ENCODE assay signal across 8 cellular contexts in genomic region chr12:53219116-53219955, GRCh38. TPM values are rescaled to one million over a fixed set of nuclear protein-coding genes. Genes with fewer than 3 reads are reported as not detected.
DNase-seq lines count a peak whose midpoint lies in the region; ATAC-seq, FAIRE-seq and TF ChIP-seq lines count a peak whose summit lies in the region.

No MANE protein-coding gene starts in this region.

- peak overlapping the region; percentile 40 for H3K9ac ChIP-seq in endothelial cell of umbilical vein (replicated peaks; ENCODE audit: extremely low read depth, insufficient read depth, low read length)

- H3K4me3 Mint-ChIP-seq in activated CD8-positive, alpha-beta T cell treated with anti-CD3 and anti-CD28 coated beads for 36 hours = peak overlapping the region; percentile 92
- H3K4me3 Mint-ChIP-seq in neural crest cell = peak overlapping the region; percentile 87

- 0 to 6% methylated on average over 1 to 32 of the region's 32 CpGs for WGBS in transverse colon (ENCODE audit: low coverage in 1 of 2), 2 donors

- H3K27ac Mint-ChIP-seq in activated CD8-positive, alpha-beta T cell treated with anti-CD3 and anti-CD28 coated beads for 36 hours = peak overlapping the region; percentile 95
- no peak overlapping the region for H3K27ac Mint-ChIP-seq in neural crest cell (ENCODE audit: unreplicated experiment)

- TF ChIP-seq EP300 in transverse colon (IDR thresholded peaks at IDR 0.05; ENCODE audit: low read depth) = no peak

- H3K27ac ChIP-seq in endothelial cell of umbilical vein (ENCODE audit: insufficient read depth, low read depth, low read length) (no peak overlapping the region), transverse colon (peak overlapping the region; percentile 98 to 100 (median 99))

- peaks cover 8% of the 10 kb centered on the region for H3K36me3 Mint-ChIP-seq in activated CD8-positive, alpha-beta T cell treated with anti-CD3 and anti-CD28 coated beads for 36 hours (ENCODE audit: low read depth)
- no peaks in the 10 kb centered on the region for H3K36me3 Mint-ChIP-seq in neural crest cell (ENCODE audit: low read depth)

- no peaks in the 10 kb centered on the region for H3K9me3 Mint-ChIP-seq in activated CD8-positive, alpha-beta T cell treated with anti-CD3 and anti-CD28 coated beads for 36 hours
- H3K9me3 Mint-ChIP-seq in neural crest cell = no peaks in the 10 kb centered on the region

- in situ Hi-C loops in G401 (cut with HindIII; ENCODE audit: low sequenced_read_pairs) = loop anchor here (10.0 kb wide), 1 partner anchor 65 kb away; no protein-coding TSS in a partner anchor
- in situ Hi-C loops in transverse colon (cut with MboI; ENCODE audit: low pct_ligation_motif_present in 1 of 4, low pct_unique_long_range_greater_than_20kb in 1 of 4, low sequenced_read_pairs in 3 of 4) = loop anchor here in 2 of 4 donors (10.0 kb wide), 1 partner anchor 65 kb away; no protein-coding TSS in a partner anchor

- DNase-seq in G401 (ENCODE audit: low spot score) = peak; percentile 69
- peak; percentile 83 for DNase-seq in activated CD8-positive, alpha-beta T cell treated with anti-CD3 and anti-CD28 coated beads for 36 hours
- DNase-seq in endothelial cell of umbilical vein (ENCODE audit: low read depth, low spot score) = peak; percentile 58
- DNase-seq in neural crest cell (ENCODE audit: low read depth, low spot score) = no peak
- DNase-seq in transverse colon = no peak
- no peak for DNase-seq in NK-92 (lab: John Stamatoyannopoulos, UW; ENCODE audit: unreplicated experiment)
- no peak for DNase-seq in hippocampal formation (lab: John Stamatoyannopoulos, UW)

- dilution Hi-C loops in endothelial cell of umbilical vein (cut with MboI; ENCODE audit: extremely low pct_ligation_motif_present, low sequenced_read_pairs) = no loop called here

- H4K20me1 ChIP-seq in endothelial cell of umbilical vein (replicated peaks; ENCODE audit: control insufficient read depth, extremely low read depth, insufficient read depth, low read length) = no peaks in the 10 kb centered on the region

- H3K79me2 ChIP-seq in endothelial cell of umbilical vein (ENCODE audit: control insufficient read depth, insufficient read depth, low read length) = no peaks in the 10 kb centered on the region

- POLR2A ChIA-PET in activated CD8-positive, alpha-beta T cell treated with anti-CD3 and anti-CD28 coated beads for 36 hours (lab: Charles Lee) = interaction anchor here (0.6 to 7.7 kb wide), 20 partner anchors 8 to 140 kb away, joined by 3 to 78 read pairs (median 5); partner anchors contain the start of genes CSAD, ESPL1, ITGB7 and MYG1
- POLR2A ChIA-PET in endothelial cell of umbilical vein (lab: Charles Lee) = interaction anchor here (0.6 kb wide), 1 partner anchor 25 kb away, joined by 4 read pairs; no protein-coding TSS in a partner anchor

- H3K36me3 ChIP-seq in endothelial cell of umbilical vein (ENCODE audit: control insufficient read depth in 2 of 2, extremely low read depth in 1 of 2, insufficient read depth in 2 of 2, low read length in 2 of 2) (no peaks in the 10 kb centered on the region), transverse colon (no peaks in the 10 kb centered on the region)

- H3K9me1 ChIP-seq in endothelial cell of umbilical vein (replicated peaks; ENCODE audit: control insufficient read depth, extremely low read depth, insufficient read depth, low read length) = no peaks in the 10 kb centered on the region

- peaks cover 70% of the 10 kb centered on the region for H3K4me1 Mint-ChIP-seq in activated CD8-positive, alpha-beta T cell treated with anti-CD3 and anti-CD28 coated beads for 36 hours (ENCODE audit: low read depth)
- H3K4me1 Mint-ChIP-seq in neural crest cell = peaks cover 76% of the 10 kb centered on the region

- TF ChIP-seq POLR2A in endothelial cell of umbilical vein (IDR thresholded peaks at IDR 0.05; ENCODE audit: low read depth, low read length) (no peak), transverse colon (IDR thresholded peaks at IDR 0.05) (no peak)

- no TSS peak for BruUV-seq in endothelial cell of umbilical vein (replicated peaks; lab: Mats Ljungman, UMichigan)

- no peak for TF ChIP-seq CTCF in activated CD8-positive, alpha-beta T cell treated with anti-CD3 and anti-CD28 coated beads for 36 hours (IDR thresholded peaks at IDR 0.05)
- TF ChIP-seq CTCF in endothelial cell of umbilical vein (IDR thresholded peaks at IDR 0.05; ENCODE audit: extremely low read depth in 1 of 2, insufficient read depth in 1 of 2, low read depth in 1 of 2, low read length in 2 of 2) = no peak
- TF ChIP-seq CTCF in neural crest cell (conservative IDR thresholded peaks at IDR 0.05) = no peak
- no peak for TF ChIP-seq CTCF in transverse colon (IDR thresholded peaks at IDR 0.05)

- H3K4me1 ChIP-seq in endothelial cell of umbilical vein (ENCODE audit: control insufficient read depth, extremely low read depth, insufficient read depth, low read length) (peaks cover 63% of the 10 kb centered on the region), transverse colon (peaks cover 48 to 65% (median 59%) of the 10 kb centered on the region in 4 donors)

- peak overlapping the region; percentile 75 for H3K4me2 ChIP-seq in endothelial cell of umbilical vein (ENCODE audit: insufficient read depth, low read length)

- H2AFZ ChIP-seq in endothelial cell of umbilical vein (ENCODE audit: low read depth, low read length) = peak overlapping the region; percentile 93

- no peaks in the 10 kb centered on the region for H3K27me3 Mint-ChIP-seq in activated CD8-positive, alpha-beta T cell treated with anti-CD3 and anti-CD28 coated beads for 36 hours
- H3K27me3 Mint-ChIP-seq in neural crest cell (ENCODE audit: low read depth) = peaks cover 68% of the 10 kb centered on the region

- intact Hi-C loops in activated CD8-positive, alpha-beta T cell treated with anti-CD3 and anti-CD28 coated beads for 36 hours (cut with micrococcal nuclease) = no loop called here
- intact Hi-C loops in endothelial cell of umbilical vein (cut with micrococcal nuclease) = no loop called here
- intact Hi-C loops in transverse colon (cut with DNase I; ENCODE audit: low total_unique reads) = loop anchor here (2.0 to 5.0 kb wide), 2 partner anchors 31 to 68 kb away; no protein-coding TSS in a partner anchor

- CTCF ChIA-PET in activated CD8-positive, alpha-beta T cell treated with anti-CD3 and anti-CD28 coated beads for 36 hours (lab: Charles Lee) = interaction anchor here (0.6 to 5.3 kb wide), 17 partner anchors 8 to 125 kb away, joined by 3 to 47 read pairs (median 5); partner anchors contain the start of genes AAAS, CSAD, ESPL1 and MYG1
- CTCF ChIA-PET in endothelial cell of umbilical vein (lab: Charles Lee) = interaction anchor here (0.8 to 4.2 kb wide), 19 partner anchors 17 to 202 kb away, joined by 3 to 29 read pairs (median 4); partner anchors contain the start of genes AAAS, ESPL1, MYG1 and PFDN5

- FAIRE-seq in endothelial cell of umbilical vein (lab: Jason Lieb, UNC) = peak; percentile 38

- no peaks in the 10 kb centered on the region for H3K9me3 ChIP-seq in endothelial cell of umbilical vein (replicated peaks; ENCODE audit: control insufficient read depth, insufficient read depth, low read length)
- no peaks in the 10 kb centered on the region for H3K9me3 ChIP-seq in transverse colon

- H3K27me3 ChIP-seq in endothelial cell of umbilical vein (ENCODE audit: control insufficient read depth in 2 of 2, insufficient read depth in 2 of 2, low read length in 2 of 2) (no peaks in the 10 kb centered on the region), transverse colon (no peaks in the 10 kb centered on the region)

- H3K4me3 ChIP-seq in endothelial cell of umbilical vein (replicated peaks in 1 of 3; ENCODE audit: insufficient read depth in 1 of 3, low read depth in 1 of 3, low read length in 3 of 3) (peak overlapping the region; percentile 45 to 66 (median 63)), transverse colon (peak overlapping the region; percentile 55 to 74 (median 62))

- peak; percentile 16 for ATAC-seq in HG03442 (IDR thresholded peaks at IDR 0.05; ENCODE audit: unreplicated experiment)
- ATAC-seq in activated CD8-positive, alpha-beta T cell treated with anti-CD3 and anti-CD28 coated beads for 36 hours = peak; percentile 17

RNA-seq across cellular contexts. Expression of gene ITGB7, which starts 12.3 kb away (rescaled TPM):
- total RNA-seq in G401 (2014; rRNA removed; shearing (Covaris generic)) = 0.41 and 0.49 TPM in 2 replicates
- 100 to 1,000 TPM; 121 to 137 TPM for total RNA-seq in activated CD8-positive, alpha-beta T cell treated with anti-CD3 and anti-CD28 coated beads for 36 hours
- total RNA-seq in endothelial cell of umbilical vein (not detected in 2 replicates), neural crest cell (not detected in 2 replicates), transverse colon (1 to 10 TPM in 3 of 4 donors, under 1 TPM in 1; 0.60 to 8.3 (median 2.9) TPM)
- polyA plus RNA-seq in endothelial cell of umbilical vein = 0.17 and 0.18 TPM in 2 replicates
- 0.04 and 0.14 TPM in 2 replicates for polyA plus RNA-seq in endothelial cell of umbilical vein (2011; cell fraction: cytosol; rRNA removed)
- 0.43 and 0.47 TPM in 2 replicates for polyA plus RNA-seq in endothelial cell of umbilical vein (2011; cell fraction: nucleus; rRNA removed)
- not detected in 2 replicates for polyA plus RNA-seq in endothelial cell of umbilical vein (2012)
- polyA minus RNA-seq in endothelial cell of umbilical vein = 0.17 TPM in 1 of 2 replicates, not detected in the other
- polyA minus RNA-seq in endothelial cell of umbilical vein (2011; cell fraction: cytosol; rRNA and poly(A)+ RNA removed) = not detected
- polyA minus RNA-seq in endothelial cell of umbilical vein (2011; cell fraction: nucleus; rRNA and poly(A)+ RNA removed) = 0.53 TPM in 1 of 2 replicates, not detected in the other

RNA-seq across cellular contexts. Expression of gene RARG, which starts 12.7 kb away (rescaled TPM):
- total RNA-seq in G401 (2014; rRNA removed; shearing (Covaris generic)) = 48.6 and 58.9 TPM in 2 replicates
- total RNA-seq in activated CD8-positive, alpha-beta T cell treated with anti-CD3 and anti-CD28 coated beads for 36 hours = 10 to 100 TPM; 19.7 to 20.3 TPM
- 16.1 and 19.5 TPM in 2 replicates for total RNA-seq in endothelial cell of umbilical vein
- polyA plus RNA-seq in endothelial cell of umbilical vein = 9.9 and 11.6 TPM in 2 replicates
- polyA plus RNA-seq in endothelial cell of umbilical vein (2011; cell fraction: cytosol; rRNA removed) = 7.7 and 9.4 TPM in 2 replicates
- polyA plus RNA-seq in endothelial cell of umbilical vein (2011; cell fraction: nucleus; rRNA removed) = 10.6 and 13.5 TPM in 2 replicates
- polyA plus RNA-seq in endothelial cell of umbilical vein (2012) = 13.4 and 16.6 TPM in 2 replicates
- polyA minus RNA-seq in endothelial cell of umbilical vein = 6.7 and 8.5 TPM in 2 replicates
- 19.9 TPM for polyA minus RNA-seq in endothelial cell of umbilical vein (2011; cell fraction: cytosol; rRNA and poly(A)+ RNA removed)
- polyA minus RNA-seq in endothelial cell of umbilical vein (2011; cell fraction: nucleus; rRNA and poly(A)+ RNA removed) = 2.5 and 4.1 TPM in 2 replicates
- 5.4 and 5.9 TPM in 2 replicates for total RNA-seq in neural crest cell
- total RNA-seq in transverse colon = 10 to 100 TPM in 1 of 4 donors, 1 to 10 TPM in 2, not detected in 1; 2.6 to 15.4 (median 7.6) TPM

RNA-seq across cellular contexts. Expression of gene CSAD, which starts 38.6 kb away (rescaled TPM):
- 2.0 and 7.2 TPM in 2 replicates for total RNA-seq in G401 (2014; rRNA removed; shearing (Covaris generic))
- total RNA-seq in activated CD8-positive, alpha-beta T cell treated with anti-CD3 and anti-CD28 coated beads for 36 hours = 10 to 100 TPM; 13.8 to 18.6 TPM
- total RNA-seq in endothelial cell of umbilical vein = 21.1 and 22.0 TPM in 2 replicates
- 24.0 and 24.4 TPM in 2 replicates for polyA plus RNA-seq in endothelial cell of umbilical vein
- polyA plus RNA-seq in endothelial cell of umbilical vein (2011; cell fraction: cytosol; rRNA removed) = 5.1 and 8.8 TPM in 2 replicates
- polyA plus RNA-seq in endothelial cell of umbilical vein (2011; cell fraction: nucleus; rRNA removed) = 214 and 219 TPM in 2 replicates
- polyA plus RNA-seq in endothelial cell of umbilical vein (2012) = 16.2 and 18.2 TPM in 2 replicates
- polyA minus RNA-seq in endothelial cell of umbilical vein = 21.9 and 31.0 TPM in 2 replicates
- polyA minus RNA-seq in endothelial cell of umbilical vein (2011; cell fraction: cytosol; rRNA and poly(A)+ RNA removed) = 4.9 TPM
- 28.4 and 32.6 TPM in 2 replicates for polyA minus RNA-seq in endothelial cell of umbilical vein (2011; cell fraction: nucleus; rRNA and poly(A)+ RNA removed)
- total RNA-seq in neural crest cell = 22.1 and 26.5 TPM in 2 replicates
- total RNA-seq in transverse colon = 100 to 1,000 TPM in 1 of 4 donors, 10 to 100 TPM in 3; 29.1 to 142 (median 39.2) TPM

RNA-seq across cellular contexts. Expression of gene ZNF740, which starts 38.8 kb away (rescaled TPM):
- total RNA-seq in G401 (2014; rRNA removed; shearing (Covaris generic)) = 12.1 and 19.4 TPM in 2 replicates
- total RNA-seq in activated CD8-positive, alpha-beta T cell treated with anti-CD3 and anti-CD28 coated beads for 36 hours = 10 to 100 TPM; 31.3 to 35.9 TPM
- total RNA-seq in endothelial cell of umbilical vein = 34.9 and 38.1 TPM in 2 replicates
- polyA plus RNA-seq in endothelial cell of umbilical vein = 7.9 and 10.5 TPM in 2 replicates
- 6.8 and 8.4 TPM in 2 replicates for polyA plus RNA-seq in endothelial cell of umbilical vein (2011; cell fraction: cytosol; rRNA removed)
- polyA plus RNA-seq in endothelial cell of umbilical vein (2011; cell fraction: nucleus; rRNA removed) = 42.0 and 46.7 TPM in 2 replicates
- polyA plus RNA-seq in endothelial cell of umbilical vein (2012) = 10.6 and 12.2 TPM in 2 replicates
- 27.6 and 28.4 TPM in 2 replicates for polyA minus RNA-seq in endothelial cell of umbilical vein
- 15.1 TPM for polyA minus RNA-seq in endothelial cell of umbilical vein (2011; cell fraction: cytosol; rRNA and poly(A)+ RNA removed)
- 43.0 and 55.1 TPM in 2 replicates for polyA minus RNA-seq in endothelial cell of umbilical vein (2011; cell fraction: nucleus; rRNA and poly(A)+ RNA removed)
- total RNA-seq in neural crest cell = 52.7 and 59.6 TPM in 2 replicates
- 10 to 100 TPM in 3 of 4 donors, 1 to 10 TPM in 1; 9.7 to 21.9 (median 16.3) TPM for total RNA-seq in transverse colon

RNA-seq across cellular contexts. Expression of gene ESPL1, which starts 48.8 kb away (rescaled TPM):
- total RNA-seq in G401 (2014; rRNA removed; shearing (Covaris generic)) = 21.8 and 23.1 TPM in 2 replicates
- 10 to 100 TPM; 62.1 to 63.4 TPM for total RNA-seq in activated CD8-positive, alpha-beta T cell treated with anti-CD3 and anti-CD28 coated beads for 36 hours
- total RNA-seq in endothelial cell of umbilical vein = 39.3 and 42.7 TPM in 2 replicates
- polyA plus RNA-seq in endothelial cell of umbilical vein = 16.2 and 18.8 TPM in 2 replicates
- polyA plus RNA-seq in endothelial cell of umbilical vein (2011; cell fraction: cytosol; rRNA removed) = 10.3 and 10.6 TPM in 2 replicates
- polyA plus RNA-seq in endothelial cell of umbilical vein (2011; cell fraction: nucleus; rRNA removed) = 66.8 and 72.5 TPM in 2 replicates
- polyA plus RNA-seq in endothelial cell of umbilical vein (2012) = 5.8 and 10.4 TPM in 2 replicates
- polyA minus RNA-seq in endothelial cell of umbilical vein = 20.5 and 30.2 TPM in 2 replicates
- polyA minus RNA-seq in endothelial cell of umbilical vein (2011; cell fraction: cytosol; rRNA and poly(A)+ RNA removed) = 16.7 TPM
- 19.9 and 31.0 TPM in 2 replicates for polyA minus RNA-seq in endothelial cell of umbilical vein (2011; cell fraction: nucleus; rRNA and poly(A)+ RNA removed)
- total RNA-seq in neural crest cell = 56.3 and 65.8 TPM in 2 replicates
- total RNA-seq in transverse colon = 10 to 100 TPM in 3 of 4 donors, 1 to 10 TPM in 1; 6.5 to 31.8 (median 18.8) TPM

Comparison
In these comparisons a context has a peak if more than half of its experiments do, and no peak if none do; other contexts are left out.
1. DNase-seq: peak in G401 (single experiment), activated CD8-positive, alpha-beta T cell treated with anti-CD3 and anti-CD28 coated beads for 36 hours (single experiment) and endothelial cell of umbilical vein (single experiment); none in neural crest cell (single experiment), transverse colon (single experiment), NK-92 (single experiment) and hippocampal formation (0 of 2).
2. RNA of gene ITGB7, which starts 12.3 kb away (total RNA-seq): 121 to 137 TPM in activated CD8-positive, alpha-beta T cell treated with anti-CD3 and anti-CD28 coated beads for 36 hours; 0.60 to 8.3 TPM in transverse colon, 0.41 to 0.49 TPM in G401, not detected in neural crest cell and not detected in endothelial cell of umbilical vein; every median in the first group is over 10 times any median in the second.